Comparison of ENCODE assay signal across 10 cellular contexts in the genomic region with DNA sequence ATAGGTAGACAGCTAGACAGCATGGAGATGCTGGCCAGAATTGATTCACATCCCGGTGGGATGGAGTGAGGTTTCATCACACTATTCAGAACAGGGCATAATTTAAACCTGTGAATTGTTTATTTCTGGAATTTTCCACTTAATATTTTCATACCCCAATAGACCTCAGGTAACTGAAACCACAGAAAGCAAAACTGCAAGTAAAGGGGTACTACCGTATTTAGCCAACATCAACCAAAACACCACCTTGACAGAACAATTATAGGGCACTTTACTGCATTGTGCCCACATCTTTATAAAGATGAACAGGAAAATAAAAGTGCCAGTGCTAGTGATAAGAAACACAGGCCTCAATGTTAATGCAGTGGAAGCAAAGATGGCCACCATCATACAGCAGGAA. TPM values are rescaled to one million over a fixed set of nuclear protein-coding genes. Genes with fewer than 3 reads are reported as not detected.
DNase-seq lines count a peak whose midpoint lies in the region; ATAC-seq and TF ChIP-seq lines count a peak whose summit lies in the region.
"Had no signal": no experiment of that assay in that cellular context is flagged by ENCODE, and none has a peak within 500 bp of the region (broad histone marks: within the 10 kb centered on the region; RNA-seq: fewer than 3 reads in every experiment).

No MANE protein-coding gene starts in this region.

- BruUV-seq in IMR-90 (replicated peaks; lab: Mats Ljungman, UMichigan): no TSS peak

- CTCF ChIA-PET in IMR-90 (lab: Yijun Ruan, JAX): no interaction called here

- H3K36me3 ChIP-seq in IMR-90 (ENCODE audit: control insufficient read depth, insufficient read depth, low read length) (no peaks in the 10 kb centered on the region), neuronal stem cell (replicated peaks in 1 of 2; ENCODE audit: control insufficient read depth in 2 of 2, insufficient read depth in 2 of 2, low read length in 2 of 2) (no peaks in the 10 kb centered on the region), WERI-Rb-1 (no peaks in the 10 kb centered on the region)

- no peak overlapping the region for H3K56ac ChIP-seq in IMR-90 (ENCODE audit: extremely low read depth, insufficient read depth, low read length)

- 100% methylated on average over 1 of the region's 2 CpGs; no CpG with 5 or more reads in 1 of the 2 experiments for WGBS in IMR-90 (ENCODE audit: extremely low coverage in 2 of 2, insufficient read length in 1 of 2), 2 experiments
- WGBS in neuronal stem cell (ENCODE audit: extremely low coverage in 2 of 2, insufficient read length in 2 of 2, insufficient replicate concordance in 1 of 2), 2 donors: no CpG with 5 or more reads among the region's 2 CpGs

- 0 out of 2 replicates have a peak overlapping the region, but pooled peaks have one; percentile 32 for H2BK120ac ChIP-seq in IMR-90 (ENCODE audit: low read depth, low read length)
- no peak overlapping the region for H2BK120ac ChIP-seq in neuronal stem cell (ENCODE audit: low read depth, low read length)

- H3K4ac ChIP-seq in IMR-90 (ENCODE audit: low read depth, low read length) (no peak overlapping the region; the same call in 1 of the 2 replicates), neuronal stem cell (ENCODE audit: low read length) (no peak overlapping the region)

- no peak for TF ChIP-seq POLR2A in IMR-90 (IDR thresholded peaks at IDR 0.05; ENCODE audit: low read depth, low read length)

- no peak overlapping the region for H4K5ac ChIP-seq in IMR-90 (ENCODE audit: low read depth, low read length)

- no peak overlapping the region for H2BK12ac ChIP-seq in neuronal stem cell (ENCODE audit: low read length)

- DNase-seq in IMR-90: no peak
- no peak for DNase-seq in activated naive CD8-positive, alpha-beta T cell treated with anti-CD3 and anti-CD28 coated beads, Interleukin-2, amount 50 U/mL, for 24 hours
- no peak for DNase-seq in neuronal stem cell (ENCODE audit: low spot score)
- no peak for DNase-seq in foreskin keratinocyte
- no peak for DNase-seq in WERI-Rb-1
- DNase-seq: DMS 273 treated with DMSO at 0.1 percent for 48 hours, T-helper 9 cell had no signal

- intact Hi-C loops in IMR-90 (cut with micrococcal nuclease): loop anchor here (5.0 kb wide), 1 partner anchor 81 kb away; no protein-coding TSS in a partner anchor

- peak overlapping the region; percentile 78; the same call in 2 of the 3 replicates for H2BK15ac ChIP-seq in IMR-90 (ENCODE audit: low read depth, low read length)
- no peak overlapping the region for H2BK15ac ChIP-seq in neuronal stem cell (ENCODE audit: low read length)

- no peak overlapping the region for H2AFZ ChIP-seq in IMR-90 (replicated peaks; ENCODE audit: low read length, poor library complexity)
- H2AFZ ChIP-seq in neuronal stem cell (ENCODE audit: low read length): no peak overlapping the region

- ATAC-seq in GM19324 (IDR thresholded peaks at IDR 0.05; ENCODE audit: low FRiP score, unreplicated experiment) (peak; percentile 47), IMR-90 (ENCODE audit: low read depth) (no peak), HG03139 (IDR thresholded peaks at IDR 0.05; ENCODE audit: unreplicated experiment) (no peak), foreskin keratinocyte (no peak)
- ATAC-seq in activated naive CD8-positive, alpha-beta T cell treated with anti-CD3 and anti-CD28 coated beads, Interleukin-2, amount 50 U/mL, for 24 hours: peak; percentile 44

- H4K8ac ChIP-seq in IMR-90 (ENCODE audit: low read depth in 2 of 2, low read length in 2 of 2) (no peak overlapping the region), neuronal stem cell (ENCODE audit: low read depth, low read length) (no peak overlapping the region)

- H3K4me1 ChIP-seq in IMR-90 (ENCODE audit: control insufficient read depth, insufficient read depth, low read length) (peaks cover 3% of the 10 kb centered on the region), neuronal stem cell (ENCODE audit: control insufficient read depth in 2 of 2, insufficient read depth in 1 of 2, low read depth in 1 of 2, low read length in 2 of 2) (peaks cover 15 to 28% of the 10 kb centered on the region in 2 donors), foreskin keratinocyte (peaks cover 13% of the 10 kb centered on the region)

- H2AK9ac ChIP-seq in IMR-90 (replicated peaks; ENCODE audit: low read depth, low read length, poor library complexity): no peak overlapping the region

- peaks cover 13% of the 10 kb centered on the region for H3K36me3 Mint-ChIP-seq in activated naive CD8-positive, alpha-beta T cell treated with anti-CD3 and anti-CD28 coated beads, Interleukin-2, amount 50 U/mL, for 24 hours (ENCODE audit: low read depth)

- H3K9me3 ChIP-seq in IMR-90 (ENCODE audit: control insufficient read depth, insufficient read depth, low read length) (no peaks in the 10 kb centered on the region), neuronal stem cell (replicated peaks in 1 of 2; ENCODE audit: control insufficient read depth in 2 of 2, insufficient read depth in 1 of 2, low read depth in 1 of 2, low read length in 2 of 2) (no peaks in the 10 kb centered on the region), WERI-Rb-1 (ENCODE audit: severe bottlenecking) (no peaks in the 10 kb centered on the region)

- dilution Hi-C loops in IMR-90 (cut with HindIII; ENCODE audit: low sequenced_read_pairs, unreplicated experiment): no loop called here

- H3K27ac Mint-ChIP-seq in activated naive CD8-positive, alpha-beta T cell treated with anti-CD3 and anti-CD28 coated beads, Interleukin-2, amount 50 U/mL, for 24 hours: peak overlapping the region; percentile 80

- H3K4me3 Mint-ChIP-seq in activated naive CD8-positive, alpha-beta T cell treated with anti-CD3 and anti-CD28 coated beads, Interleukin-2, amount 50 U/mL, for 24 hours: no peak overlapping the region
- H3K4me3 Mint-ChIP-seq: neural crest cell had no signal

- H3K27me3 ChIP-seq in IMR-90 (ENCODE audit: control insufficient read depth, insufficient read depth, low read length) (no peaks in the 10 kb centered on the region), neuronal stem cell (ENCODE audit: control insufficient read depth in 3 of 3, insufficient read depth in 3 of 3, low read depth in 1 of 3, low read length in 3 of 3) (no peaks in the 10 kb centered on the region), foreskin keratinocyte (no peaks in the 10 kb centered on the region), WERI-Rb-1 (ENCODE audit: insufficient read depth, low read depth, severe bottlenecking) (no peaks in the 10 kb centered on the region)

- POLR2A ChIA-PET in IMR-90 (lab: Charles Lee; ENCODE audit: unreplicated experiment): no interaction called here

- H2AK5ac ChIP-seq in IMR-90 (ENCODE audit: low read depth, low read length): peak overlapping the region; percentile 54; the same call in 1 of the 2 replicates
- H2AK5ac ChIP-seq in neuronal stem cell (ENCODE audit: low read depth, low read length): no peak overlapping the region

- H3K79me1 ChIP-seq in IMR-90 (ENCODE audit: low read depth in 1 of 2, low read length in 2 of 2): peaks cover 10 to 44% of the 10 kb centered on the region in 2 experiments; a peak in 3 of 4 replicates
- H3K79me1 ChIP-seq in neuronal stem cell (ENCODE audit: low read depth, low read length): peaks cover 2% of the 10 kb centered on the region

- H3K4me2 ChIP-seq in IMR-90 (ENCODE audit: low read depth, low read length): no peak overlapping the region
- no peak overlapping the region for H3K4me2 ChIP-seq in neuronal stem cell (ENCODE audit: insufficient read depth, low read length, poor library complexity, severe bottlenecking)

- in situ Hi-C loops in IMR-90 (cut with MboI; ENCODE audit: low sequenced_read_pairs): no loop called here

- peaks cover 6% of the 10 kb centered on the region; the same call in 1 of the 2 replicates for H3K9me1 ChIP-seq in IMR-90 (ENCODE audit: insufficient read depth, low read length)

- no peak overlapping the region for H2BK20ac ChIP-seq in IMR-90 (ENCODE audit: low read depth, low read length)

- H4K91ac ChIP-seq in IMR-90 (ENCODE audit: insufficient read depth, low read depth, low read length): peak overlapping the region; percentile 15; the same call in 1 of the 2 replicates
- no peak overlapping the region for H4K91ac ChIP-seq in neuronal stem cell (ENCODE audit: low read depth, low read length, poor library complexity)

- H3K4me1 Mint-ChIP-seq in activated naive CD8-positive, alpha-beta T cell treated with anti-CD3 and anti-CD28 coated beads, Interleukin-2, amount 50 U/mL, for 24 hours: peaks cover 79% of the 10 kb centered on the region

- H4K20me1 ChIP-seq in IMR-90 (ENCODE audit: insufficient read depth, low read length): peaks cover 3% of the 10 kb centered on the region; the same call in 1 of the 2 replicates

- no peak for TF ChIP-seq CTCF in IMR-90 (conservative IDR thresholded peaks at IDR 0.05; ENCODE audit: low read depth, low read length)
- TF ChIP-seq CTCF in foreskin keratinocyte (conservative IDR thresholded peaks at IDR 0.05): no peak
- TF ChIP-seq CTCF in WERI-Rb-1 (IDR thresholded peaks at IDR 0.05; ENCODE audit: low read depth, low read length): no peak

- H3K9me3 Mint-ChIP-seq in activated naive CD8-positive, alpha-beta T cell treated with anti-CD3 and anti-CD28 coated beads, Interleukin-2, amount 50 U/mL, for 24 hours: peaks cover 4% of the 10 kb centered on the region
- H3K9me3 Mint-ChIP-seq: neural crest cell had no signal

- TF ChIP-seq RAD21 in IMR-90 (IDR thresholded peaks at IDR 0.05; ENCODE audit: low read length): no peak

- H2BK5ac ChIP-seq in IMR-90 (ENCODE audit: low read depth, low read length, poor library complexity, severe bottlenecking): no peak overlapping the region
- H2BK5ac ChIP-seq in neuronal stem cell (ENCODE audit: low read length): no peak overlapping the region

- H3K23ac ChIP-seq in IMR-90 (ENCODE audit: low read depth, low read length) (no peak overlapping the region), neuronal stem cell (ENCODE audit: low read depth, low read length, poor library complexity) (no peak overlapping the region)

- H3K9ac ChIP-seq in IMR-90 (ENCODE audit: low read depth, low read length) (no peak overlapping the region), neuronal stem cell (ENCODE audit: low read depth, low read length, poor library complexity) (no peak overlapping the region)

- H3K27me3 Mint-ChIP-seq in activated naive CD8-positive, alpha-beta T cell treated with anti-CD3 and anti-CD28 coated beads, Interleukin-2, amount 50 U/mL, for 24 hours: no peaks in the 10 kb centered on the region

- H3K14ac ChIP-seq in IMR-90 (replicated peaks; ENCODE audit: low read depth, low read length) (no peak overlapping the region), neuronal stem cell (ENCODE audit: low read length) (no peak overlapping the region)

- no peak overlapping the region for H3K27ac ChIP-seq in IMR-90 (ENCODE audit: insufficient read depth, low read length)
- peak overlapping the region; percentile 87 for H3K27ac ChIP-seq in neuronal stem cell (replicated peaks; ENCODE audit: low read length)
- H3K27ac ChIP-seq in foreskin keratinocyte: no peak overlapping the region
- no peak overlapping the region for H3K27ac ChIP-seq in WERI-Rb-1

- H3K4me3 ChIP-seq in IMR-90 (ENCODE audit: insufficient read depth, low read depth, low read length): no peak overlapping the region
- no peak overlapping the region for H3K4me3 ChIP-seq in neuronal stem cell (ENCODE audit: low read length in 2 of 2)
- no peak overlapping the region for H3K4me3 ChIP-seq in WERI-Rb-1 (ENCODE audit: low read depth, low read length)

- H3K18ac ChIP-seq in IMR-90 (ENCODE audit: low read depth, low read length): peak overlapping the region; percentile 23; the same call in 1 of the 2 replicates
- no peak overlapping the region for H3K18ac ChIP-seq in neuronal stem cell (ENCODE audit: low read length)

RNA-seq across cellular contexts. Expression of gene SERINC5, which starts 7.5 kb away (rescaled TPM):
- total RNA-seq in IMR-90 (2012; rRNA removed) (7.2 and 8.1 TPM in 2 replicates), foreskin keratinocyte (19.1 and 21.4 TPM in 2 replicates)
- polyA plus RNA-seq in IMR-90 (2012; rRNA removed) (4.6 and 5.0 TPM in 2 replicates), foreskin keratinocyte (2.9 and 3.9 TPM in 2 replicates)
- 2.0 and 2.5 TPM in 2 replicates for polyA plus RNA-seq in IMR-90 (2012; cell fraction: cytosol; rRNA removed)
- 1.3 and 3.2 TPM in 2 replicates for polyA plus RNA-seq in IMR-90 (2012; cell fraction: nucleus; rRNA removed; ENCODE audit: low replicate concordance)
- polyA plus RNA-seq in neuronal stem cell (2013, experiment 1 of 2): 29.3 TPM
- 30.3 TPM for polyA plus RNA-seq in neuronal stem cell (2013, experiment 2 of 2)

Comparison
In these comparisons a context has a peak if more than half of its experiments do, and no peak if none do; other contexts are left out.
1. ATAC-seq: peak in GM19324 (single experiment) and activated naive CD8-positive, alpha-beta T cell treated with anti-CD3 and anti-CD28 coated beads, Interleukin-2, amount 50 U/mL, for 24 hours (single experiment); none in IMR-90 (single experiment), HG03139 (single experiment) and foreskin keratinocyte (single experiment).